Comparison of ENCODE assay signal across 1 cellular context in the genomic region with DNA sequence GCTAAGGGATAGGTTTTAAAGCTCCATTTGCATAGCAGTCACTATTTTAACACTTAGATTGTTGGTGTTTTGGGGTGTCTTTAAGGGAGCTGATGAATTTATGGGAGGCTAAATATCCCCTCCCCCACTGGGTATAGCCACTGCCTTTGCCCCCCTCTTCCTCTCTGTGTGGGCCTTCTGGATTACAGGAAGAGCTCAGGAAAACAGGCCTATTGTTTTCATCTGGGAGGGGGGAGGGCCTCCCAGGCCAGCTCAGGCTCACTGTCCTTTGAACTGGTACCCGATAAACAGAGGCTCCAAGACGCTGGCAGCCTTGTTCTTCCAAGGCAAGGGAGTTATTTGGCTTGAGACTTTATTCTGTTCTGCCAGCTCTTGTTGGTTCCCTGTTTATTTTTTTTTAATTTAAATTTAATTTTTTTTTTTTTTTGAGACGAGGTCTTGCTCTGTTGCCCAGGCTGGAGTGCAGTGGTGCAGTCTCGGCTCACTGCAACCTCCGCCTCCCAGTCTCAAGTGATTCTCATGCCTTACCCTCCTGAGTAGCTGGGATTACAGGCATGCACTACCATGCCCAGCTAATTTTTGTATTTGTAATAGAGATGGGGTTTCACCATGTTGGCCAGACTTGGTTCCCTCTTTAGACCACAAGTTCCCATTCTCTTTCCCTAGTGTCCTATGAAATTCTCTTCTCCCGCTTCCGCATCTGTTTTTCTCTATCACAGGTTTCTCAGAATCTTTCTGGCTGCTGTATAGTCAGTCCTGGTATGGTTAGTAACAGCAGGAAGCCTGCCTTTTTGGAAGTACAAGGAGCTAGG.
TF ChIP-seq lines count a peak whose summit lies in the region.

No MANE protein-coding gene starts in this region.

TF ChIP-seq in HepG2, 621 proteins besides CTCF, POLR2A, EP300 and RAD21 (continued from another document and continues in another):
- TF ChIP-seq, protein P1, sequence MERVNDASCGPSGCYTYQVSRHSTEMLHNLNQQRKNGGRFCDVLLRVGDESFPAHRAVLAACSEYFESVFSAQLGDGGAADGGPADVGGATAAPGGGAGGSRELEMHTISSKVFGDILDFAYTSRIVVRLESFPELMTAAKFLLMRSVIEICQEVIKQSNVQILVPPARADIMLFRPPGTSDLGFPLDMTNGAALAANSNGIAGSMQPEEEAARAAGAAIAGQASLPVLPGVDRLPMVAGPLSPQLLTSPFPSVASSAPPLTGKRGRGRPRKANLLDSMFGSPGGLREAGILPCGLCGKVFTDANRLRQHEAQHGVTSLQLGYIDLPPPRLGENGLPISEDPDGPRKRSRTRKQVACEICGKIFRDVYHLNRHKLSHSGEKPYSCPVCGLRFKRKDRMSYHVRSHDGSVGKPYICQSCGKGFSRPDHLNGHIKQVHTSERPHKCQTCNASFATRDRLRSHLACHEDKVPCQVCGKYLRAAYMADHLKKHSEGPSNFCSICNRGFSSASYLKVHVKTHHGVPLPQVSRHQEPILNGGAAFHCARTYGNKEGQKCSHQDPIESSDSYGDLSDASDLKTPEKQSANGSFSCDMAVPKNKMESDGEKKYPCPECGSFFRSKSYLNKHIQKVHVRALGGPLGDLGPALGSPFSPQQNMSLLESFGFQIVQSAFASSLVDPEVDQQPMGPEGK (CRISPR knock-in tag; IDR thresholded peaks at IDR 0.05), result peak; percentile 91
- TF ChIP-seq, protein P2, sequence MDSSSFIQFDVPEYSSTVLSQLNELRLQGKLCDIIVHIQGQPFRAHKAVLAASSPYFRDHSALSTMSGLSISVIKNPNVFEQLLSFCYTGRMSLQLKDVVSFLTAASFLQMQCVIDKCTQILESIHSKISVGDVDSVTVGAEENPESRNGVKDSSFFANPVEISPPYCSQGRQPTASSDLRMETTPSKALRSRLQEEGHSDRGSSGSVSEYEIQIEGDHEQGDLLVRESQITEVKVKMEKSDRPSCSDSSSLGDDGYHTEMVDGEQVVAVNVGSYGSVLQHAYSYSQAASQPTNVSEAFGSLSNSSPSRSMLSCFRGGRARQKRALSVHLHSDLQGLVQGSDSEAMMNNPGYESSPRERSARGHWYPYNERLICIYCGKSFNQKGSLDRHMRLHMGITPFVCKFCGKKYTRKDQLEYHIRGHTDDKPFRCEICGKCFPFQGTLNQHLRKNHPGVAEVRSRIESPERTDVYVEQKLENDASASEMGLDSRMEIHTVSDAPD (CRISPR knock-in tag; IDR thresholded peaks at IDR 0.05), result no peak
- no peak for TF ChIP-seq ZNF354B (CRISPR knock-in tag; IDR thresholded peaks at IDR 0.05)
- TF ChIP-seq KDM6A (CRISPR knock-in tag; IDR thresholded peaks at IDR 0.05; ENCODE audit: low read depth), result peak; percentile 55
- 0 out of 2 replicates have a peak, but pooled peaks have one; percentile 36 for TF ChIP-seq ZNF552 (CRISPR knock-in tag; IDR thresholded peaks at IDR 0.05; ENCODE audit: borderline replicate concordance)
- no peak for TF ChIP-seq SUZ12 (IDR thresholded peaks at IDR 0.05; ENCODE audit: low read depth, low read length)
- TF ChIP-seq, protein P3, sequence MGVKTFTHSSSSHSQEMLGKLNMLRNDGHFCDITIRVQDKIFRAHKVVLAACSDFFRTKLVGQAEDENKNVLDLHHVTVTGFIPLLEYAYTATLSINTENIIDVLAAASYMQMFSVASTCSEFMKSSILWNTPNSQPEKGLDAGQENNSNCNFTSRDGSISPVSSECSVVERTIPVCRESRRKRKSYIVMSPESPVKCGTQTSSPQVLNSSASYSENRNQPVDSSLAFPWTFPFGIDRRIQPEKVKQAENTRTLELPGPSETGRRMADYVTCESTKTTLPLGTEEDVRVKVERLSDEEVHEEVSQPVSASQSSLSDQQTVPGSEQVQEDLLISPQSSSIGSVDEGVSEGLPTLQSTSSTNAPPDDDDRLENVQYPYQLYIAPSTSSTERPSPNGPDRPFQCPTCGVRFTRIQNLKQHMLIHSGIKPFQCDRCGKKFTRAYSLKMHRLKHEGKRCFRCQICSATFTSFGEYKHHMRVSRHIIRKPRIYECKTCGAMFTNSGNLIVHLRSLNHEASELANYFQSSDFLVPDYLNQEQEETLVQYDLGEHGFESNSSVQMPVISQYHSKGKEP (CRISPR knock-in tag; IDR thresholded peaks at IDR 0.05), result no peak
- TF ChIP-seq, protein P4, sequence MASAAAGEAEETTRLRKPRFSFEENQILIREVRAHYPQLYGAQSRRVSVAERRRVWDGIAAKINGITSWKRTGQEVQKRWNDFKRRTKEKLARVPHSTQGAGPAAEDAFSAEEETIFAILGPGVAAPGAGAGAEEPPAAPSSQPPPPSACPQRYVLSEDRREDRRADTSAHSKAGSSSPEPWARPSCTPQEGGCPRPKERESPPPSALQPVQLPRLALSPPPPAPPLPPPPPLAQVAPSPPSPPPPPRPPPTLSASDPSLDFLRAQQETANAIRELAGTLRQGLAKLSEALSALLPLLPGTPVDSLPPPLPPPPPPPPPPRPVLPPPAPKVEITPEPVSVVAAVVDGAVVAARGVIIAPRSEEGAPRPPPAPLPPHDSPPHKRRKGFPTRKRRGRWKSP (CRISPR knock-in tag; IDR thresholded peaks at IDR 0.05), result no peak
- no peak for TF ChIP-seq ZNF703 (CRISPR knock-in tag; IDR thresholded peaks at IDR 0.05; ENCODE audit: borderline replicate concordance)
- TF ChIP-seq, protein P5, sequence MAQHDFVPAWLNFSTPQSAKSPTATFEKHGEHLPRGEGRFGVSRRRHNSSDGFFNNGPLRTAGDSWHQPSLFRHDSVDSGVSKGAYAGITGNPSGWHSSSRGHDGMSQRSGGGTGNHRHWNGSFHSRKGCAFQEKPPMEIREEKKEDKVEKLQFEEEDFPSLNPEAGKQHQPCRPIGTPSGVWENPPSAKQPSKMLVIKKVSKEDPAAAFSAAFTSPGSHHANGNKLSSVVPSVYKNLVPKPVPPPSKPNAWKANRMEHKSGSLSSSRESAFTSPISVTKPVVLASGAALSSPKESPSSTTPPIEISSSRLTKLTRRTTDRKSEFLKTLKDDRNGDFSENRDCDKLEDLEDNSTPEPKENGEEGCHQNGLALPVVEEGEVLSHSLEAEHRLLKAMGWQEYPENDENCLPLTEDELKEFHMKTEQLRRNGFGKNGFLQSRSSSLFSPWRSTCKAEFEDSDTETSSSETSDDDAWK (CRISPR knock-in tag; IDR thresholded peaks at IDR 0.05), result no peak
- no peak for TF ChIP-seq ZNF569 (CRISPR knock-in tag; IDR thresholded peaks at IDR 0.05; ENCODE audit: borderline replicate concordance)
- TF ChIP-seq HMG20B (CRISPR knock-in tag; conservative IDR thresholded peaks at IDR 0.05), result no peak
- TF ChIP-seq ZC3H4 (CRISPR knock-in tag; IDR thresholded peaks at IDR 0.05; ENCODE audit: borderline replicate concordance), result no peak
- TF ChIP-seq, protein P6, sequence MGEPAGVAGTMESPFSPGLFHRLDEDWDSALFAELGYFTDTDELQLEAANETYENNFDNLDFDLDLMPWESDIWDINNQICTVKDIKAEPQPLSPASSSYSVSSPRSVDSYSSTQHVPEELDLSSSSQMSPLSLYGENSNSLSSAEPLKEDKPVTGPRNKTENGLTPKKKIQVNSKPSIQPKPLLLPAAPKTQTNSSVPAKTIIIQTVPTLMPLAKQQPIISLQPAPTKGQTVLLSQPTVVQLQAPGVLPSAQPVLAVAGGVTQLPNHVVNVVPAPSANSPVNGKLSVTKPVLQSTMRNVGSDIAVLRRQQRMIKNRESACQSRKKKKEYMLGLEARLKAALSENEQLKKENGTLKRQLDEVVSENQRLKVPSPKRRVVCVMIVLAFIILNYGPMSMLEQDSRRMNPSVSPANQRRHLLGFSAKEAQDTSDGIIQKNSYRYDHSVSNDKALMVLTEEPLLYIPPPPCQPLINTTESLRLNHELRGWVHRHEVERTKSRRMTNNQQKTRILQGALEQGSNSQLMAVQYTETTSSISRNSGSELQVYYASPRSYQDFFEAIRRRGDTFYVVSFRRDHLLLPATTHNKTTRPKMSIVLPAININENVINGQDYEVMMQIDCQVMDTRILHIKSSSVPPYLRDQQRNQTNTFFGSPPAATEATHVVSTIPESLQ (CRISPR knock-in tag; conservative IDR thresholded peaks at IDR 0.05), result no peak
- TF ChIP-seq LCORL (IDR thresholded peaks at IDR 0.05), result no peak
- peak; percentile 61; the same call in 1 of the 2 replicates for TF ChIP-seq LCORL (CRISPR knock-in tag; IDR thresholded peaks at IDR 0.05)
- TF ChIP-seq ZNF670 (CRISPR knock-in tag; IDR thresholded peaks at IDR 0.05; ENCODE audit: borderline replicate concordance), result no peak
- TF ChIP-seq, protein P7, sequence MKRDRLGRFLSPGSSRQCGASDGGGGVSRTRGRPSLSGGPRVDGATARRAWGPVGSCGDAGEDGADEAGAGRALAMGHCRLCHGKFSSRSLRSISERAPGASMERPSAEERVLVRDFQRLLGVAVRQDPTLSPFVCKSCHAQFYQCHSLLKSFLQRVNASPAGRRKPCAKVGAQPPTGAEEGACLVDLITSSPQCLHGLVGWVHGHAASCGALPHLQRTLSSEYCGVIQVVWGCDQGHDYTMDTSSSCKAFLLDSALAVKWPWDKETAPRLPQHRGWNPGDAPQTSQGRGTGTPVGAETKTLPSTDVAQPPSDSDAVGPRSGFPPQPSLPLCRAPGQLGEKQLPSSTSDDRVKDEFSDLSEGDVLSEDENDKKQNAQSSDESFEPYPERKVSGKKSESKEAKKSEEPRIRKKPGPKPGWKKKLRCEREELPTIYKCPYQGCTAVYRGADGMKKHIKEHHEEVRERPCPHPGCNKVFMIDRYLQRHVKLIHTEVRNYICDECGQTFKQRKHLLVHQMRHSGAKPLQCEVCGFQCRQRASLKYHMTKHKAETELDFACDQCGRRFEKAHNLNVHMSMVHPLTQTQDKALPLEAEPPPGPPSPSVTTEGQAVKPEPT (CRISPR knock-in tag; IDR thresholded peaks at IDR 0.05; ENCODE audit: low read depth), result no peak
- TF ChIP-seq NFYB (CRISPR knock-in tag; IDR thresholded peaks at IDR 0.05), result no peak
- no peak for TF ChIP-seq ZNF644 (CRISPR knock-in tag; IDR thresholded peaks at IDR 0.05; ENCODE audit: low read depth)
- TF ChIP-seq, protein P8, sequence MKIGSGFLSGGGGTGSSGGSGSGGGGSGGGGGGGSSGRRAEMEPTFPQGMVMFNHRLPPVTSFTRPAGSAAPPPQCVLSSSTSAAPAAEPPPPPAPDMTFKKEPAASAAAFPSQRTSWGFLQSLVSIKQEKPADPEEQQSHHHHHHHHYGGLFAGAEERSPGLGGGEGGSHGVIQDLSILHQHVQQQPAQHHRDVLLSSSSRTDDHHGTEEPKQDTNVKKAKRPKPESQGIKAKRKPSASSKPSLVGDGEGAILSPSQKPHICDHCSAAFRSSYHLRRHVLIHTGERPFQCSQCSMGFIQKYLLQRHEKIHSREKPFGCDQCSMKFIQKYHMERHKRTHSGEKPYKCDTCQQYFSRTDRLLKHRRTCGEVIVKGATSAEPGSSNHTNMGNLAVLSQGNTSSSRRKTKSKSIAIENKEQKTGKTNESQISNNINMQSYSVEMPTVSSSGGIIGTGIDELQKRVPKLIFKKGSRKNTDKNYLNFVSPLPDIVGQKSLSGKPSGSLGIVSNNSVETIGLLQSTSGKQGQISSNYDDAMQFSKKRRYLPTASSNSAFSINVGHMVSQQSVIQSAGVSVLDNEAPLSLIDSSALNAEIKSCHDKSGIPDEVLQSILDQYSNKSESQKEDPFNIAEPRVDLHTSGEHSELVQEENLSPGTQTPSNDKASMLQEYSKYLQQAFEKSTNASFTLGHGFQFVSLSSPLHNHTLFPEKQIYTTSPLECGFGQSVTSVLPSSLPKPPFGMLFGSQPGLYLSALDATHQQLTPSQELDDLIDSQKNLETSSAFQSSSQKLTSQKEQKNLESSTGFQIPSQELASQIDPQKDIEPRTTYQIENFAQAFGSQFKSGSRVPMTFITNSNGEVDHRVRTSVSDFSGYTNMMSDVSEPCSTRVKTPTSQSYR (CRISPR knock-in tag; IDR thresholded peaks at IDR 0.05; ENCODE audit: borderline replicate concordance), result peak; percentile 98
- TF ChIP-seq MTF1 (CRISPR knock-in tag; IDR thresholded peaks at IDR 0.05), result no peak
- TF ChIP-seq, protein P9, sequence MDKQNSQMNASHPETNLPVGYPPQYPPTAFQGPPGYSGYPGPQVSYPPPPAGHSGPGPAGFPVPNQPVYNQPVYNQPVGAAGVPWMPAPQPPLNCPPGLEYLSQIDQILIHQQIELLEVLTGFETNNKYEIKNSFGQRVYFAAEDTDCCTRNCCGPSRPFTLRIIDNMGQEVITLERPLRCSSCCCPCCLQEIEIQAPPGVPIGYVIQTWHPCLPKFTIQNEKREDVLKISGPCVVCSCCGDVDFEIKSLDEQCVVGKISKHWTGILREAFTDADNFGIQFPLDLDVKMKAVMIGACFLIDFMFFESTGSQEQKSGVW (CRISPR knock-in tag; IDR thresholded peaks at IDR 0.05; ENCODE audit: borderline replicate concordance), result no peak
- no peak for TF ChIP-seq SSRP1 (CRISPR knock-in tag; IDR thresholded peaks at IDR 0.05)
- peak; percentile 27; the same call in 1 of the 2 replicates for TF ChIP-seq SIX4 (CRISPR knock-in tag; IDR thresholded peaks at IDR 0.05)
- no peak for TF ChIP-seq SOX6 (IDR thresholded peaks at IDR 0.05)
- TF ChIP-seq SOX6 (CRISPR knock-in tag; IDR thresholded peaks at IDR 0.05), result peak; percentile 98
- TF ChIP-seq FOXC1 (CRISPR knock-in tag; IDR thresholded peaks at IDR 0.05; ENCODE audit: borderline replicate concordance), result no peak
- no peak for TF ChIP-seq HES4 (CRISPR knock-in tag; IDR thresholded peaks at IDR 0.05; ENCODE audit: borderline replicate concordance)
- peak; percentile 52; the same call in 1 of the 2 replicates for TF ChIP-seq DPF2 (CRISPR knock-in tag; IDR thresholded peaks at IDR 0.05; ENCODE audit: borderline replicate concordance, low read depth)
- TF ChIP-seq, protein P10, sequence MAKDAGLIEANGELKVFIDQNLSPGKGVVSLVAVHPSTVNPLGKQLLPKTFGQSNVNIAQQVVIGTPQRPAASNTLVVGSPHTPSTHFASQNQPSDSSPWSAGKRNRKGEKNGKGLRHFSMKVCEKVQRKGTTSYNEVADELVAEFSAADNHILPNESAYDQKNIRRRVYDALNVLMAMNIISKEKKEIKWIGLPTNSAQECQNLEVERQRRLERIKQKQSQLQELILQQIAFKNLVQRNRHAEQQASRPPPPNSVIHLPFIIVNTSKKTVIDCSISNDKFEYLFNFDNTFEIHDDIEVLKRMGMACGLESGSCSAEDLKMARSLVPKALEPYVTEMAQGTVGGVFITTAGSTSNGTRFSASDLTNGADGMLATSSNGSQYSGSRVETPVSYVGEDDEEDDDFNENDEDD (CRISPR knock-in tag; IDR thresholded peaks at IDR 0.05; ENCODE audit: borderline replicate concordance), result no peak
- TF ChIP-seq, protein P11, sequence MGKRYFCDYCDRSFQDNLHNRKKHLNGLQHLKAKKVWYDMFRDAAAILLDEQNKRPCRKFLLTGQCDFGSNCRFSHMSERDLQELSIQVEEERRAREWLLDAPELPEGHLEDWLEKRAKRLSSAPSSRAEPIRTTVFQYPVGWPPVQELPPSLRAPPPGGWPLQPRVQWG (CRISPR knock-in tag; IDR thresholded peaks at IDR 0.05; ENCODE audit: borderline replicate concordance, low read depth), result no peak
- TF ChIP-seq NFIC (IDR thresholded peaks at IDR 0.05; ENCODE audit: low read length), result 0 out of 2 replicates have a peak, but pooled peaks have one; percentile 62
- TF ChIP-seq, protein P12, sequence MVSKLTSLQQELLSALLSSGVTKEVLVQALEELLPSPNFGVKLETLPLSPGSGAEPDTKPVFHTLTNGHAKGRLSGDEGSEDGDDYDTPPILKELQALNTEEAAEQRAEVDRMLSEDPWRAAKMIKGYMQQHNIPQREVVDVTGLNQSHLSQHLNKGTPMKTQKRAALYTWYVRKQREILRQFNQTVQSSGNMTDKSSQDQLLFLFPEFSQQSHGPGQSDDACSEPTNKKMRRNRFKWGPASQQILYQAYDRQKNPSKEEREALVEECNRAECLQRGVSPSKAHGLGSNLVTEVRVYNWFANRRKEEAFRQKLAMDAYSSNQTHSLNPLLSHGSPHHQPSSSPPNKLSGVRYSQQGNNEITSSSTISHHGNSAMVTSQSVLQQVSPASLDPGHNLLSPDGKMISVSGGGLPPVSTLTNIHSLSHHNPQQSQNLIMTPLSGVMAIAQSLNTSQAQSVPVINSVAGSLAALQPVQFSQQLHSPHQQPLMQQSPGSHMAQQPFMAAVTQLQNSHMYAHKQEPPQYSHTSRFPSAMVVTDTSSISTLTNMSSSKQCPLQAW (CRISPR knock-in tag; IDR thresholded peaks at IDR 0.05), result peak; percentile 73
- TF ChIP-seq XRCC5 (optimal IDR thresholded peaks at IDR 0.05; ENCODE audit: low read length), result peak; percentile 56
- TF ChIP-seq ZNF841 (CRISPR knock-in tag; IDR thresholded peaks at IDR 0.05; ENCODE audit: borderline replicate concordance), result no peak
- no peak for TF ChIP-seq HNRNPLL (IDR thresholded peaks at IDR 0.05; ENCODE audit: low read depth, low read length, poor library complexity, severe bottlenecking)
